2 cellular contexts compared by ENCODE assay signal in genomic region chr2:39922679-39923416, GRCh38.
A peak's percentile ranks its signal among the peaks of the same experiment; 100 is the strongest.
TF ChIP-seq lines count a peak whose summit lies in the region.

No MANE protein-coding gene starts in this region.

TF ChIP-seq in IMR-90, 13 proteins besides CTCF, POLR2A, EP300 and RAD21:
- TF ChIP-seq ELK1 (IDR thresholded peaks at IDR 0.05; ENCODE audit: borderline replicate concordance, low read depth, low read length) (no peak), SMC3 (IDR thresholded peaks at IDR 0.05; ENCODE audit: low read depth, low read length) (no peak), MAZ (IDR thresholded peaks at IDR 0.05; ENCODE audit: borderline replicate concordance, low read depth, low read length) (no peak), USF2 (IDR thresholded peaks at IDR 0.05; ENCODE audit: low read depth, low read length) (no peak), FOS (IDR thresholded peaks at IDR 0.05; ENCODE audit: low read depth, low read length) (no peak), BHLHE40 (IDR thresholded peaks at IDR 0.05; ENCODE audit: low read depth, low read length) (no peak), RFX5 (IDR thresholded peaks at IDR 0.05; ENCODE audit: low read depth, low read length) (no peak), RCOR1 (IDR thresholded peaks at IDR 0.05; ENCODE audit: insufficient replicate concordance, low read length) (no peak), MAFK (IDR thresholded peaks at IDR 0.05; ENCODE audit: low read depth, low read length) (peak; percentile 99)
TF ChIP-seq in IMR-90: peak in this region for 1.

TF ChIP-seq in K562, 482 proteins besides CTCF, POLR2A, EP300 and RAD21:
- TF ChIP-seq, protein P1, sequence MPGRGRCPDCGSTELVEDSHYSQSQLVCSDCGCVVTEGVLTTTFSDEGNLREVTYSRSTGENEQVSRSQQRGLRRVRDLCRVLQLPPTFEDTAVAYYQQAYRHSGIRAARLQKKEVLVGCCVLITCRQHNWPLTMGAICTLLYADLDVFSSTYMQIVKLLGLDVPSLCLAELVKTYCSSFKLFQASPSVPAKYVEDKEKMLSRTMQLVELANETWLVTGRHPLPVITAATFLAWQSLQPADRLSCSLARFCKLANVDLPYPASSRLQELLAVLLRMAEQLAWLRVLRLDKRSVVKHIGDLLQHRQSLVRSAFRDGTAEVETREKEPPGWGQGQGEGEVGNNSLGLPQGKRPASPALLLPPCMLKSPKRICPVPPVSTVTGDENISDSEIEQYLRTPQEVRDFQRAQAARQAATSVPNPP (IDR thresholded peaks at IDR 0.05; ENCODE audit: borderline replicate concordance, insufficient read depth, insufficient read length): no peak
- peak; percentile 50; the same call in 1 of the 2 replicates for TF ChIP-seq C11orf30 (IDR thresholded peaks at IDR 0.05; ENCODE audit: low read depth)
- TF ChIP-seq MAFF (IDR thresholded peaks at IDR 0.05; ENCODE audit: low read length): peak; percentile 38; the same call in 1 of the 2 replicates
- peak; percentile 24; the same call in 1 of the 2 replicates for TF ChIP-seq MAFK (IDR thresholded peaks at IDR 0.05; ENCODE audit: low read length)
- TF ChIP-seq MAFG (tag; conservative IDR thresholded peaks at IDR 0.05): peak; percentile 25; the same call in 1 of the 2 replicates
- no peak for TF ChIP-seq ZFX (CRISPR knock-in tag; IDR thresholded peaks at IDR 0.05)
- peak; percentile 71 for TF ChIP-seq ZNF316 (IDR thresholded peaks at IDR 0.05)
- TF ChIP-seq HNRNPL (IDR thresholded peaks at IDR 0.05; ENCODE audit: low read depth, low read length): no peak
